Comparison of ENCODE assay signal across 8 cellular contexts in the genomic region with DNA sequence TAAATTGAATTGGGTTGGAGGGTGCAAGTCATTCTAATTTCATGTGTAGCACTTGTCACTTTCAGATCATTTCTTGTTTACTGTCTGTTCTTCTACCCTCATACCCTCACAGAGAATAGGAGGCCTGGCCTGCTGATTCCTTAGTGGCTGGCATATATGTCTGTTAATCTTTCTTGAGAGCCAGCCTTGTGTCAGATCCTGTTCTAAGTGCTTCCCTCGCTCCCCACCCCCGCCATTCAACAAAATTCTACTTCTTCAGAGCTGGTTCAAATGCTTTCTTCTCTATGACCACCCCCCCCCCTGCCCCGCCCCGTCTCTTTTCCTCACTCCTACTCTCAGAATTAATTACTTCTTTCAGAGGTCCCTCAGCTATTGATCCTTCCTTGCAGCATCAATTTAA.
DNase-seq lines count a peak whose midpoint lies in the region; ATAC-seq and TF ChIP-seq lines count a peak whose summit lies in the region.

No MANE protein-coding gene starts in this region.

- peak overlapping the region; percentile 99 to 100 (median 99) for H3K27ac Mint-ChIP-seq in nephron

- no peaks in the 10 kb centered on the region for H3K36me3 Mint-ChIP-seq in nephron (ENCODE audit: low read depth)

- H3F3A ChIP-seq in DOHH2 (ENCODE audit: control insufficient read depth, insufficient read depth) (no peaks in the 10 kb centered on the region), Loucy (ENCODE audit: low read depth) (no peaks in the 10 kb centered on the region)

- no peaks in the 10 kb centered on the region for H3K27me3 Mint-ChIP-seq in nephron (ENCODE audit: low read depth)

- H4K20me1 ChIP-seq in DOHH2 (ENCODE audit: control insufficient read depth, insufficient read depth, low read depth, low read length) (peaks cover 8% of the 10 kb centered on the region), Loucy (ENCODE audit: insufficient read depth, low read length, poor library complexity, severe bottlenecking) (peaks cover 23% of the 10 kb centered on the region)

- H3K36me3 ChIP-seq in DOHH2 (ENCODE audit: control insufficient read depth, low read length) (peaks cover 22% of the 10 kb centered on the region), Loucy (ENCODE audit: insufficient read depth, low read length) (no peaks in the 10 kb centered on the region), brain microvascular endothelial cell (replicated peaks) (no peaks in the 10 kb centered on the region)

- H3K79me2 ChIP-seq in DOHH2 (ENCODE audit: control insufficient read depth, low read length) (peaks cover 49% of the 10 kb centered on the region), Loucy (ENCODE audit: insufficient read depth, low read length) (peaks cover 43% of the 10 kb centered on the region)

- no peak overlapping the region for H2AFZ ChIP-seq in Loucy (ENCODE audit: low read length)

- peaks cover 35% of the 10 kb centered on the region for H3K4me1 Mint-ChIP-seq in nephron

- H3K27ac ChIP-seq in DOHH2 (ENCODE audit: low read depth, low read length), result no peak overlapping the region
- peak overlapping the region; percentile 95 for H3K27ac ChIP-seq in brain microvascular endothelial cell

- H3K27me3 ChIP-seq in DOHH2 (ENCODE audit: control insufficient read depth, low read length), result no peaks in the 10 kb centered on the region
- H3K27me3 ChIP-seq in Loucy (ENCODE audit: insufficient read depth, low read length, poor library complexity, severe bottlenecking), result no peaks in the 10 kb centered on the region
- no peaks in the 10 kb centered on the region for H3K27me3 ChIP-seq in brain microvascular endothelial cell (replicated peaks)

- no peaks in the 10 kb centered on the region for H3K9me2 ChIP-seq in DOHH2 (replicated peaks; ENCODE audit: control insufficient read depth, low read length)
- H3K9me2 ChIP-seq in Loucy (replicated peaks; ENCODE audit: low read depth, low read length), result no peaks in the 10 kb centered on the region

- peaks cover 29% of the 10 kb centered on the region for H3K4me1 ChIP-seq in DOHH2 (ENCODE audit: control insufficient read depth, low read length)
- H3K4me1 ChIP-seq in Loucy (ENCODE audit: insufficient read depth, low read length, poor library complexity, severe bottlenecking), result peaks cover 16% of the 10 kb centered on the region

- in situ Hi-C loops in brain microvascular endothelial cell (cut with HindIII; ENCODE audit: low pct_ligation_motif_present, low sequenced_read_pairs), result loop anchor here (25.0 kb wide), 1 partner anchor 413 kb away; a partner anchor contains a TSS

- peak overlapping the region; percentile 89 for H3K9ac ChIP-seq in Loucy (ENCODE audit: low read depth, low read length, poor library complexity, severe bottlenecking)

- H3K4me2 ChIP-seq in DOHH2 (ENCODE audit: low read length) (peak overlapping the region; percentile 87), Loucy (ENCODE audit: low read depth, low read length, poor library complexity, severe bottlenecking) (peak overlapping the region; percentile 97)

- no peaks in the 10 kb centered on the region for H3K9me3 ChIP-seq in DOHH2 (ENCODE audit: control insufficient read depth, insufficient read depth, low read length)
- no peaks in the 10 kb centered on the region for H3K9me3 ChIP-seq in Loucy (ENCODE audit: insufficient read depth, low read depth, low read length)

- peak overlapping the region; percentile 98 for H3K4me3 ChIP-seq in DOHH2 (ENCODE audit: low read length)
- peak overlapping the region; percentile 85 for H3K4me3 ChIP-seq in Loucy (ENCODE audit: low read length, poor library complexity, severe bottlenecking)
- H3K4me3 ChIP-seq in brain microvascular endothelial cell (ENCODE audit: low read depth, low read length), result peak overlapping the region; percentile 98

- ATAC-seq in HG03095 (IDR thresholded peaks at IDR 0.05; ENCODE audit: unreplicated experiment), result no peak

- peak overlapping the region; percentile 98 to 99 (median 98) for H3K4me3 Mint-ChIP-seq in nephron

- no peak for DNase-seq in brain microvascular endothelial cell
- DNase-seq in AG20443 (ENCODE audit: low spot score), result no peak
- DNase-seq in NCI-H2171 (lab: John Stamatoyannopoulos, UW), result no peak
- no peak for DNase-seq in NCI-H1436 (lab: John Stamatoyannopoulos, UW)

- TF ChIP-seq CTCF in DOHH2 (IDR thresholded peaks at IDR 0.05; ENCODE audit: low read depth, low read length, poor library complexity, severe bottlenecking) (no peak), Loucy (conservative IDR thresholded peaks at IDR 0.05; ENCODE audit: low read length) (no peak), brain microvascular endothelial cell (IDR thresholded peaks at IDR 0.05; ENCODE audit: low read depth, low read length, missing control alignments) (no peak), nephron (IDR thresholded peaks at IDR 0.05; ENCODE audit: unreplicated experiment in 3 of 3) (no peak)

- H3K9me3 Mint-ChIP-seq in nephron, result no peaks in the 10 kb centered on the region
